In the genomic region with DNA sequence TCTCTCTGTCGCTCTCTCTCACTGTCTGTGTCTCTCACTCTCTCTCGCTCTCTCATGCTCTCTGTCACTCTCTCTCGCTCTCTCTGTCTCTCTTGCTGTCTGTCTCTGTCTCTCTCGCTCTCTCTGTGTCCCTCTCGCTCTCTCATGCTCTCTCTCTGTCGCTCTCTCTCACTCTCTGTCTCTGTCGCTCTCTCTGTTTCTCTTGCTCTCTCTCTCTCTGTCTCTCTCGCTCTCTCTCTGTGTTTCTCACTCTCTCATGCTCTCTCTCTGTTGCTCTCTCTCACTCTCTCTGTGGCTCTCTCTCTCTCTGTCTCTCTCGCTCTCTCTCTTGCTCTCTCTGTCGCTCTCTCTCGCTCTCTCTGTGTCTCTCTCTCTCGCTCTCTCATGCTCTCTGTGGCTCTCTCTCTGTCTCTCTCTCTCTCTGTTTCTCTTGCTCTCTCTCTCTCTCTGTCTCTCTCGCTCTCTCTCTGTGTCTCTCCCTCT, we compare ENCODE assay signal across 15 cellular contexts. TPM values are rescaled to one million over a fixed set of nuclear protein-coding genes. Genes with fewer than 3 reads are reported as not detected.
DNase-seq lines count a peak whose midpoint lies in the region; ATAC-seq and TF ChIP-seq lines count a peak whose summit lies in the region.
"Had no signal": no experiment of that assay in that cellular context is flagged by ENCODE, and none has a peak within 500 bp of the region (broad histone marks: within the 10 kb centered on the region; RNA-seq: fewer than 3 reads in every experiment).

No MANE protein-coding gene starts in this region.

- peaks cover 14% of the 10 kb centered on the region for H3K27me3 Mint-ChIP-seq in progenitor cell of endocrine pancreas
- H3K27me3 Mint-ChIP-seq in activated CD4-positive, alpha-beta T cell treated with anti-CD3 and anti-CD28 coated beads, Interleukin-2, amount 10 ng/mL, durations not matched to agents 7 days and 5 days, result peaks cover 5% of the 10 kb centered on the region

- peaks cover 18% of the 10 kb centered on the region for H3K4me1 Mint-ChIP-seq in progenitor cell of endocrine pancreas (ENCODE audit: low read depth)
- H3K4me1 Mint-ChIP-seq in activated CD4-positive, alpha-beta T cell treated with anti-CD3 and anti-CD28 coated beads, Interleukin-2, amount 10 ng/mL, durations not matched to agents 7 days and 5 days, result no peaks in the 10 kb centered on the region
- H3K4me1 Mint-ChIP-seq: B cell had no signal

- POLR2A ChIA-PET in Panc1 (lab: Charles Lee), result no interaction called here
- POLR2A ChIA-PET in activated CD4-positive, alpha-beta T cell treated with anti-CD3 and anti-CD28 coated beads, Interleukin-2, amount 10 ng/mL, durations not matched to agents 7 days and 5 days (lab: Charles Lee), result no interaction called here

- no peaks in the 10 kb centered on the region for H3K9me3 ChIP-seq in Panc1 (ENCODE audit: control insufficient read depth, insufficient read depth, low read depth, low read length)
- no peaks in the 10 kb centered on the region for H3K9me3 ChIP-seq in body of pancreas
- H3K9me3 ChIP-seq in psoas muscle, result no peaks in the 10 kb centered on the region
- H3K9me3 ChIP-seq: BLaER1 treated with 17β-estradiol and CSF1 and Interleukin-3, amounts not matched to agents 10 nM and 100 nM had no signal

- no peak for TF ChIP-seq POLR2A in body of pancreas (IDR thresholded peaks at IDR 0.05)

- no peaks in the 10 kb centered on the region for H3K27me3 ChIP-seq in Panc1 (ENCODE audit: control insufficient read depth, insufficient read depth, low read length)
- H3K27me3 ChIP-seq in body of pancreas, result peaks cover 0 to 4% of the 10 kb centered on the region in 2 donors
- peaks cover 0 to 19% (median 6%) of the 10 kb centered on the region in 3 donors for H3K27me3 ChIP-seq in psoas muscle (ENCODE audit: insufficient read depth in 3 of 3, low read length in 2 of 3)
- H3K27me3 ChIP-seq: BLaER1 treated with 17β-estradiol and CSF1 and Interleukin-3, amounts not matched to agents 10 nM and 100 nM had no signal

- DNase-seq in Panc1 (ENCODE audit: low read depth, low spot score) (no peak), body of pancreas (no peak), progenitor cell of endocrine pancreas (ENCODE audit: low spot score, unreplicated experiment) (no peak), psoas muscle (no peak)
- DNase-seq in stimulated activated CD4-positive, alpha-beta T cell treated with anti-CD3 and anti-CD28 coated beads, Interleukin-12 subunit alpha, Interleukin-12 subunit beta, amount 100 ng/mL, for 4 hours, result no peak
- DNase-seq in activated CD4-positive, alpha-beta T cell treated with anti-CD3 and anti-CD28 coated beads, Interleukin-2, amount 10 ng/mL, durations not matched to agents 7 days and 5 days, result no peak
- DNase-seq: CD8-positive, alpha-beta T cell; COR-L47; GM23248 had no signal

- H3K27ac ChIP-seq in Panc1 (ENCODE audit: low read length), result peak overlapping the region; percentile 5; the same call in 1 of the 2 replicates
- H3K27ac ChIP-seq in body of pancreas, result no peak overlapping the region
- no peak overlapping the region for H3K27ac ChIP-seq in psoas muscle
- H3K27ac ChIP-seq: BLaER1 treated with 17β-estradiol and CSF1 and Interleukin-3, amounts not matched to agents 10 nM and 100 nM; GM23248 had no signal

- no peak for ATAC-seq in Panc1
- ATAC-seq in body of pancreas, result peak; percentile 10
- ATAC-seq in psoas muscle, result no peak
- ATAC-seq in HG02885 (IDR thresholded peaks at IDR 0.05; ENCODE audit: poor library complexity, unreplicated experiment), result no peak
- ATAC-seq: CD8-positive, alpha-beta T cell; HCT116; HepG2 had no signal

- TF ChIP-seq CTCF in Panc1 (IDR thresholded peaks at IDR 0.05) (no peak), body of pancreas (IDR thresholded peaks at IDR 0.05) (no peak), progenitor cell of endocrine pancreas (IDR thresholded peaks at IDR 0.05; ENCODE audit: unreplicated experiment) (no peak), psoas muscle (IDR thresholded peaks at IDR 0.05) (no peak)

- H3K4me1 ChIP-seq in Panc1 (ENCODE audit: control insufficient read depth, insufficient read depth, low read length), result peaks cover 26% of the 10 kb centered on the region
- H3K4me1 ChIP-seq in body of pancreas, result peaks cover 12% of the 10 kb centered on the region
- H3K4me1 ChIP-seq in psoas muscle, result no peaks in the 10 kb centered on the region

- no peaks in the 10 kb centered on the region for H3K36me3 Mint-ChIP-seq in progenitor cell of endocrine pancreas (ENCODE audit: insufficient read depth)
- no peaks in the 10 kb centered on the region for H3K36me3 Mint-ChIP-seq in activated CD4-positive, alpha-beta T cell treated with anti-CD3 and anti-CD28 coated beads, Interleukin-2, amount 10 ng/mL, durations not matched to agents 7 days and 5 days (ENCODE audit: low read depth)
- H3K36me3 Mint-ChIP-seq: CD8-positive, alpha-beta T cell had no signal

- H3K4me3 Mint-ChIP-seq in progenitor cell of endocrine pancreas (ENCODE audit: low read depth), result peak overlapping the region; percentile 46
- no peak overlapping the region for H3K4me3 Mint-ChIP-seq in activated CD4-positive, alpha-beta T cell treated with anti-CD3 and anti-CD28 coated beads, Interleukin-2, amount 10 ng/mL, durations not matched to agents 7 days and 5 days
- H3K4me3 Mint-ChIP-seq: B cell; CD8-positive, alpha-beta T cell; IgD-negative memory B cell had no signal

- H3K27ac Mint-ChIP-seq in progenitor cell of endocrine pancreas, result peak overlapping the region; percentile 80
- no peak overlapping the region for H3K27ac Mint-ChIP-seq in activated CD4-positive, alpha-beta T cell treated with anti-CD3 and anti-CD28 coated beads, Interleukin-2, amount 10 ng/mL, durations not matched to agents 7 days and 5 days
- H3K27ac Mint-ChIP-seq: B cell; CD8-positive, alpha-beta T cell; IgD-negative memory B cell had no signal

- CTCF ChIA-PET in Panc1 (lab: Charles Lee), result no interaction called here
- CTCF ChIA-PET in activated CD4-positive, alpha-beta T cell treated with anti-CD3 and anti-CD28 coated beads, Interleukin-2, amount 10 ng/mL, durations not matched to agents 7 days and 5 days (lab: Charles Lee), result no interaction called here

- H3K4me3 ChIP-seq in Panc1 (ENCODE audit: low read depth in 2 of 2, low read length in 2 of 2) (no peak overlapping the region), body of pancreas (no peak overlapping the region), psoas muscle (no peak overlapping the region)
- H3K4me3 ChIP-seq: BLaER1 treated with 17β-estradiol and CSF1 and Interleukin-3, amounts not matched to agents 10 nM and 100 nM; GM23248 had no signal

- intact Hi-C loops in Panc1 (cut with micrococcal nuclease; ENCODE audit: unreplicated experiment), result no loop called here
- intact Hi-C loops in body of pancreas (cut with DNase I), result no loop called here
- intact Hi-C loops in psoas muscle (cut with DNase I), result no loop called here

- WGBS in body of pancreas, 2 donors, result 72 to 77% methylated on average over 13 of the region's 13 CpGs
- 86 to 89% (median 88%) methylated on average over 13 of the region's 13 CpGs for WGBS in psoas muscle, 3 donors

- in situ Hi-C loops in Panc1 (cut with HindIII; ENCODE audit: low pct_unique_long_range_greater_than_20kb, low sequenced_read_pairs), result no loop called here

- H3K36me3 ChIP-seq in Panc1 (ENCODE audit: control insufficient read depth, insufficient read depth, low read length) (no peaks in the 10 kb centered on the region), body of pancreas (replicated peaks in 1 of 2; ENCODE audit: insufficient read depth in 1 of 2, low read depth in 2 of 2) (no peaks in the 10 kb centered on the region), psoas muscle (ENCODE audit: insufficient read depth in 1 of 2, low read depth in 1 of 2) (no peaks in the 10 kb centered on the region)
- H3K36me3 ChIP-seq: BLaER1 treated with 17β-estradiol and CSF1 and Interleukin-3, amounts not matched to agents 10 nM and 100 nM had no signal

- H3K9me3 Mint-ChIP-seq in progenitor cell of endocrine pancreas (ENCODE audit: low read depth), result no peaks in the 10 kb centered on the region
- no peaks in the 10 kb centered on the region for H3K9me3 Mint-ChIP-seq in activated CD4-positive, alpha-beta T cell treated with anti-CD3 and anti-CD28 coated beads, Interleukin-2, amount 10 ng/mL, durations not matched to agents 7 days and 5 days
- H3K9me3 Mint-ChIP-seq: CD8-positive, alpha-beta T cell; IgD-negative memory B cell had no signal

- no TSS peak for BruUV-seq in Panc1 (replicated peaks; lab: Mats Ljungman, UMichigan)

RNA-seq across cellular contexts. Expression of gene BRSK2, which starts 33.2 kb away (rescaled TPM):
- total RNA-seq in Panc1 (2021; ENCODE audit: unreplicated experiment), result 32.2 TPM
- 47.7 TPM for polyA plus RNA-seq in Panc1 (2012; ENCODE audit: insufficient read length)
- 100 to 1,000 TPM in 1 of 2 donors, 10 to 100 TPM in 1; 67.5 to 113 TPM for total RNA-seq in body of pancreas
- total RNA-seq in progenitor cell of endocrine pancreas, result 49.2 and 53.2 TPM in 2 replicates
- total RNA-seq in psoas muscle, result under 1 TPM; 0.19 to 0.47 (median 0.29) TPM
- polyA plus RNA-seq in psoas muscle, result under 1 TPM; 0.26 to 0.78 (median 0.44) TPM
- total RNA-seq in activated CD4-positive, alpha-beta T cell treated with anti-CD3 and anti-CD28 coated beads, Interleukin-2, amount 10 ng/mL, durations not matched to agents 7 days and 5 days, result not detected
- polyA plus RNA-seq: GM23248, IgD-negative memory B cell had no signal

RNA-seq across cellular contexts. Expression of gene TOLLIP, which starts 47.1 kb away (rescaled TPM):
- 141 TPM for total RNA-seq in Panc1 (2021; ENCODE audit: unreplicated experiment)
- polyA plus RNA-seq in Panc1 (2012; ENCODE audit: insufficient read length), result 222 TPM
- 10 to 100 TPM; 51.1 to 63.9 TPM for total RNA-seq in body of pancreas
- total RNA-seq in progenitor cell of endocrine pancreas, result 41.2 and 44.4 TPM in 2 replicates
- total RNA-seq in psoas muscle, result 10 to 100 TPM; 45.0 to 74.6 (median 65.6) TPM
- 10 to 100 TPM; 33.5 to 56.4 (median 49.9) TPM for polyA plus RNA-seq in psoas muscle
- total RNA-seq in activated CD4-positive, alpha-beta T cell treated with anti-CD3 and anti-CD28 coated beads, Interleukin-2, amount 10 ng/mL, durations not matched to agents 7 days and 5 days, result 10 to 100 TPM; 35.3 to 35.6 TPM

Comparison
In these comparisons a context has a peak if more than half of its experiments do, and no peak if none do; other contexts are left out.
1. RNA of gene BRSK2, which starts 33.2 kb away (total RNA-seq): 67.5 to 113 TPM in body of pancreas, 49.2 to 53.2 TPM in progenitor cell of endocrine pancreas and 32.2 TPM in Panc1 (single experiment); 0.19 to 0.47 TPM in psoas muscle and not detected in activated CD4-positive, alpha-beta T cell treated with anti-CD3 and anti-CD28 coated beads, Interleukin-2, amount 10 ng/mL, durations not matched to agents 7 days and 5 days; every median in the first group is over 10 times any median in the second.